11 cellular contexts compared by ENCODE assay signal in the genomic region with DNA sequence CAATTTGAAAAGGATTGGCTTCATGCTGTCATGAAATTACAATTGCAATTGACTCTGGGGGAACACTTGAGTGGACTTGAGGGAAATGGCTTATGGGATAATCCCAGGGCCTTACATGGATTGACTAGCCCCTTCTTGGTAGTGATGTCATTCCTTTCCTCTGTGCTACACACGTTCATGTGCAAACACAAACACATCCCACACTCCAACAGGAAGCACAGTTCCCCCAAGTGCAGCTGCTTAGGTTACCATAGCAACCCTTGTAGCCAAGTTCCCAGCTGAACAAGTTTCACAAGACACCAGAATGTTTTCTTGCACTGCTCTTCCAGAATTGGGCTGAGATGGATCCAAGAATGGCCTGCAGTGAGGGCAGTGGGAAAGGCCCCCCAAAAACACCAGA.
DNase-seq lines count a peak whose midpoint lies in the region; ATAC-seq and TF ChIP-seq lines count a peak whose summit lies in the region.
"Had no signal": no experiment of that assay in that cellular context is flagged by ENCODE, and none has a peak within 500 bp of the region (broad histone marks: within the 10 kb centered on the region; RNA-seq: fewer than 3 reads in every experiment).

No MANE protein-coding gene starts in this region.

- H3K27me3 ChIP-seq in breast epithelium (no peaks in the 10 kb centered on the region), Caco-2 (replicated peaks; ENCODE audit: control insufficient read depth, insufficient read depth, low read length) (no peaks in the 10 kb centered on the region)

- POLR2A ChIA-PET in Caco-2 (lab: Charles Lee): no interaction called here

- no peaks in the 10 kb centered on the region for H3K36me3 Mint-ChIP-seq in Caco-2 (ENCODE audit: insufficient read depth, unreplicated experiment)
- H3K36me3 Mint-ChIP-seq: naive thymus-derived CD8-positive, alpha-beta T cell had no signal

- H3K4me3 ChIP-seq in AG10803 (ENCODE audit: low read length): no peak overlapping the region
- no peak overlapping the region for H3K4me3 ChIP-seq in breast epithelium
- no peak overlapping the region for H3K4me3 ChIP-seq in Caco-2 (ENCODE audit: low read depth, low read length)

- H3K4me1 Mint-ChIP-seq in Caco-2 (ENCODE audit: low read depth, unreplicated experiment): no peaks in the 10 kb centered on the region
- H3K4me1 Mint-ChIP-seq: activated naive CD8-positive, alpha-beta T cell treated with anti-CD3 and anti-CD28 coated beads, Interleukin-2, amount 50 U/mL, for 24 hours; naive thymus-derived CD8-positive, alpha-beta T cell had no signal

- no peak overlapping the region for H3K27ac Mint-ChIP-seq in Caco-2 (ENCODE audit: unreplicated experiment)
- H3K27ac Mint-ChIP-seq: activated naive CD8-positive, alpha-beta T cell treated with anti-CD3 and anti-CD28 coated beads, Interleukin-2, amount 50 U/mL, for 24 hours; naive thymus-derived CD8-positive, alpha-beta T cell had no signal

- peaks cover 0 to 4% of the 10 kb centered on the region in 2 donors for H3K4me1 ChIP-seq in breast epithelium
- H3K4me1 ChIP-seq in Caco-2: no peaks in the 10 kb centered on the region

- H3K9me3 Mint-ChIP-seq in Caco-2 (ENCODE audit: unreplicated experiment): no peaks in the 10 kb centered on the region
- H3K9me3 Mint-ChIP-seq: activated naive CD8-positive, alpha-beta T cell treated with anti-CD3 and anti-CD28 coated beads, Interleukin-2, amount 50 U/mL, for 24 hours; naive thymus-derived CD8-positive, alpha-beta T cell had no signal

- no peak for TF ChIP-seq POLR2A in breast epithelium (IDR thresholded peaks at IDR 0.05)

- CTCF ChIA-PET in Caco-2 (lab: Charles Lee): no interaction called here

- peak overlapping the region; percentile 34 to 63 for H3K27ac ChIP-seq in breast epithelium

- no peak for TF ChIP-seq CTCF in AG10803 (conservative IDR thresholded peaks at IDR 0.05; ENCODE audit: low read length)
- no peak for TF ChIP-seq CTCF in breast epithelium (IDR thresholded peaks at IDR 0.05)
- TF ChIP-seq CTCF in Caco-2 (IDR thresholded peaks at IDR 0.05; ENCODE audit: insufficient read depth in 1 of 2, low read depth in 1 of 2, low read length in 1 of 2, severe bottlenecking in 1 of 2, unreplicated experiment in 1 of 2): no peak

- no peaks in the 10 kb centered on the region for H3K36me3 ChIP-seq in breast epithelium
- H3K36me3 ChIP-seq in Caco-2 (ENCODE audit: control insufficient read depth, insufficient read depth, low read length): no peaks in the 10 kb centered on the region

- intact Hi-C loops in breast epithelium (cut with DNase I; ENCODE audit: low total_unique reads): no loop called here
- intact Hi-C loops in Caco-2 (cut with micrococcal nuclease; ENCODE audit: unreplicated experiment): no loop called here

- H3K9me3 ChIP-seq in breast epithelium (no peaks in the 10 kb centered on the region), Caco-2 (no peaks in the 10 kb centered on the region)

- ATAC-seq in HG03097 (IDR thresholded peaks at IDR 0.05; ENCODE audit: low FRiP score, unreplicated experiment): no peak
- ATAC-seq in HG03342 (IDR thresholded peaks at IDR 0.05; ENCODE audit: unreplicated experiment): no peak
- ATAC-seq: activated naive CD8-positive, alpha-beta T cell treated with anti-CD3 and anti-CD28 coated beads, Interleukin-2, amount 50 U/mL, for 24 hours; HCT116; naive thymus-derived CD8-positive, alpha-beta T cell had no signal

- no peak overlapping the region for H3K4me3 Mint-ChIP-seq in Caco-2 (ENCODE audit: unreplicated experiment)
- H3K4me3 Mint-ChIP-seq: activated naive CD8-positive, alpha-beta T cell treated with anti-CD3 and anti-CD28 coated beads, Interleukin-2, amount 50 U/mL, for 24 hours; naive thymus-derived CD8-positive, alpha-beta T cell had no signal

- no TSS peak for BruUV-seq in Caco-2 (replicated peaks; lab: Mats Ljungman, UMichigan)

- H3K27me3 Mint-ChIP-seq in Caco-2 (ENCODE audit: insufficient read depth, unreplicated experiment): peaks cover 2% of the 10 kb centered on the region

- DNase-seq in AG10803 (ENCODE audit: low read depth) (peak; percentile 25), Kasumi-1 (lab: John Stamatoyannopoulos, UW) (peak; percentile 68 to 76), breast epithelium (ENCODE audit: low spot score in 2 of 2) (peak in 1 of 2 donors; percentile 39), middle frontal gyrus (ENCODE audit: extremely low spot score, low spot score) (peak; percentile 51), Caco-2 (no peak)
- no peak for DNase-seq in activated CD8-positive, alpha-beta memory T cell treated with anti-CD3 and anti-CD28 coated beads, Interleukin-2, amount 50 U/mL, for 4 hours
- DNase-seq: activated naive CD8-positive, alpha-beta T cell treated with anti-CD3 and anti-CD28 coated beads, Interleukin-2, amount 50 U/mL, for 24 hours; naive thymus-derived CD8-positive, alpha-beta T cell had no signal

Comparison
In these comparisons a context has a peak if more than half of its experiments do, and no peak if none do; other contexts are left out.
1. DNase-seq: peak in AG10803 (single experiment), Kasumi-1 (2 of 2) and middle frontal gyrus (single experiment); none in activated CD8-positive, alpha-beta memory T cell treated with anti-CD3 and anti-CD28 coated beads, Interleukin-2, amount 50 U/mL, for 4 hours (single experiment) and Caco-2 (0 of 2).